ENCODE assay signal across 17 cellular contexts in genomic region chr5:3326569-3327232, GRCh38.
A peak's percentile ranks its signal among the peaks of the same experiment; 100 is the strongest.
DNase-seq lines count a peak whose midpoint lies in the region; TF ChIP-seq lines count a peak whose summit lies in the region.
"Had no signal": no experiment of that assay in that cellular context is flagged by ENCODE, and none has a peak within 500 bp of the region (broad histone marks: within the 10 kb centered on the region; RNA-seq: fewer than 3 reads in every experiment).

No MANE protein-coding gene starts in this region.

- no peaks in the 10 kb centered on the region for H3K79me2 ChIP-seq in neural progenitor cell (ENCODE audit: low read depth)

- H3K4me1 Mint-ChIP-seq in neural progenitor cell: peaks cover 12% of the 10 kb centered on the region
- H3K4me1 Mint-ChIP-seq: CD4-positive, alpha-beta memory T cell had no signal

- TF ChIP-seq POLR2A in suprapubic skin (IDR thresholded peaks at IDR 0.05) (no peak), sigmoid colon (IDR thresholded peaks at IDR 0.05) (no peak)

- no peak for TF ChIP-seq CTCF in HEK293 (tag by site-specific recombination; IDR thresholded peaks at IDR 0.05)
- no peak for TF ChIP-seq CTCF in suprapubic skin (IDR thresholded peaks at IDR 0.05)
- no peak for TF ChIP-seq CTCF in neural progenitor cell (IDR thresholded peaks at IDR 0.05)
- no peak for TF ChIP-seq CTCF in sigmoid colon (IDR thresholded peaks at IDR 0.05)

- H3K27me3 ChIP-seq in adipocyte (replicated peaks; ENCODE audit: control insufficient read depth, insufficient read depth, low read length): no peaks in the 10 kb centered on the region
- no peaks in the 10 kb centered on the region for H3K27me3 ChIP-seq in mesenchymal stem cell (ENCODE audit: control insufficient read depth in 1 of 2, insufficient read depth in 1 of 2, low read length in 2 of 2)
- H3K27me3 ChIP-seq in suprapubic skin: peaks cover 3% of the 10 kb centered on the region
- no peaks in the 10 kb centered on the region for H3K27me3 ChIP-seq in neural progenitor cell
- H3K27me3 ChIP-seq in sigmoid colon: no peaks in the 10 kb centered on the region
- H3K27me3 ChIP-seq: BE2C had no signal

- H3K4me3 ChIP-seq in HEK293 (ENCODE audit: low read depth, low read length): no peak overlapping the region
- H3K4me3 ChIP-seq in adipocyte (ENCODE audit: low read length): peak overlapping the region; percentile 23
- peak overlapping the region in 1 of 2 experiments; percentile 34 for H3K4me3 ChIP-seq in mesenchymal stem cell (ENCODE audit: insufficient read depth in 1 of 2, low read depth in 1 of 2, low read length in 2 of 2)
- no peak overlapping the region for H3K4me3 ChIP-seq in suprapubic skin
- H3K4me3 ChIP-seq in neural progenitor cell: no peak overlapping the region
- no peak overlapping the region for H3K4me3 ChIP-seq in sigmoid colon
- H3K4me3 ChIP-seq: HAP-1 had no signal

- no peaks in the 10 kb centered on the region for H3K79me1 ChIP-seq in mesenchymal stem cell (replicated peaks; ENCODE audit: low read length, poor library complexity, severe bottlenecking)

- no peak overlapping the region for H2BK5ac ChIP-seq in mesenchymal stem cell (ENCODE audit: low read depth, low read length, poor library complexity, severe bottlenecking)

- H3K9ac ChIP-seq in adipocyte (ENCODE audit: low read length): peak overlapping the region; percentile 72
- peak overlapping the region; percentile 63 for H3K9ac ChIP-seq in mesenchymal stem cell (ENCODE audit: low read length)
- H3K9ac ChIP-seq in neural progenitor cell: no peak overlapping the region

- H3K4me1 ChIP-seq in HEK293 (ENCODE audit: control insufficient read depth, insufficient read depth, low read length) (no peaks in the 10 kb centered on the region), adipocyte (ENCODE audit: control insufficient read depth, insufficient read depth, low read length) (peaks cover 34% of the 10 kb centered on the region), mesenchymal stem cell (ENCODE audit: control insufficient read depth, insufficient read depth, low read depth, low read length) (no peaks in the 10 kb centered on the region), suprapubic skin (peaks cover 19% of the 10 kb centered on the region), neural progenitor cell (no peaks in the 10 kb centered on the region), sigmoid colon (no peaks in the 10 kb centered on the region)
- H3K4me1 ChIP-seq: BE2C, HAP-1 had no signal

- no peak overlapping the region for H2AK5ac ChIP-seq in mesenchymal stem cell (ENCODE audit: low read length, severe bottlenecking)

- no peak overlapping the region for H3K27ac Mint-ChIP-seq in neural progenitor cell
- H3K27ac Mint-ChIP-seq: CD4-positive, alpha-beta memory T cell; HFFc6 had no signal

- peaks cover 8% of the 10 kb centered on the region for H3K27me3 Mint-ChIP-seq in neural progenitor cell (ENCODE audit: insufficient read depth, low read depth)
- H3K27me3 Mint-ChIP-seq: CD4-positive, alpha-beta memory T cell had no signal

- peaks cover 2% of the 10 kb centered on the region for H3K9me3 Mint-ChIP-seq in neural progenitor cell

- H2AFZ ChIP-seq in mesenchymal stem cell (ENCODE audit: low read depth, low read length): no peak overlapping the region
- no peak overlapping the region for H2AFZ ChIP-seq in neural progenitor cell (replicated peaks)

- TF ChIP-seq EP300 in suprapubic skin (IDR thresholded peaks at IDR 0.05): no peak
- TF ChIP-seq EP300 in sigmoid colon (IDR thresholded peaks at IDR 0.05): no peak

- H3K27ac ChIP-seq in HEK293 (ENCODE audit: extremely low read depth, low read depth, low read length) (no peak overlapping the region), mesenchymal stem cell (ENCODE audit: low read length, poor library complexity, severe bottlenecking) (no peak overlapping the region), suprapubic skin (peak overlapping the region; percentile 79), neural progenitor cell (no peak overlapping the region), sigmoid colon (no peak overlapping the region)
- H3K27ac ChIP-seq: C4-2B, HL-60 had no signal

- H3K36me3 ChIP-seq in HEK293 (ENCODE audit: control insufficient read depth in 2 of 2, insufficient read depth in 1 of 2, low read length in 2 of 2) (no peaks in the 10 kb centered on the region), adipocyte (ENCODE audit: control insufficient read depth, insufficient read depth, low read length, severe bottlenecking) (no peaks in the 10 kb centered on the region), mesenchymal stem cell (ENCODE audit: control insufficient read depth in 1 of 2, insufficient read depth in 2 of 2, low read depth in 1 of 2, low read length in 2 of 2) (no peaks in the 10 kb centered on the region), suprapubic skin (no peaks in the 10 kb centered on the region), neural progenitor cell (no peaks in the 10 kb centered on the region), sigmoid colon (no peaks in the 10 kb centered on the region)
- H3K36me3 ChIP-seq: BE2C, HAP-1 had no signal

- H3K9me3 ChIP-seq in HEK293 (ENCODE audit: control insufficient read depth, insufficient read depth, low read depth, low read length): no peaks in the 10 kb centered on the region
- no peaks in the 10 kb centered on the region for H3K9me3 ChIP-seq in adipocyte (ENCODE audit: control insufficient read depth, low read length)
- H3K9me3 ChIP-seq in mesenchymal stem cell (ENCODE audit: control insufficient read depth, low read length): no peaks in the 10 kb centered on the region
- no peaks in the 10 kb centered on the region for H3K9me3 ChIP-seq in suprapubic skin
- no peaks in the 10 kb centered on the region for H3K9me3 ChIP-seq in neural progenitor cell (ENCODE audit: low read depth)
- peaks cover 0 to 3% (median 0%) of the 10 kb centered on the region in 4 donors for H3K9me3 ChIP-seq in sigmoid colon

- H3K18ac ChIP-seq in mesenchymal stem cell (ENCODE audit: low read depth in 1 of 2, low read length in 2 of 2): no peak overlapping the region

- POLR2A ChIA-PET in HEK293 (lab: Yijun Ruan, JAX): no interaction called here

- H3K4ac ChIP-seq in mesenchymal stem cell (ENCODE audit: low read depth in 1 of 2, low read length in 2 of 2): no peak overlapping the region

- WGBS in mesenchymal stem cell: 73% methylated on average over 11 of the region's 17 CpGs
- WGBS in suprapubic skin: 69% methylated on average over 16 of the region's 17 CpGs
- WGBS in sigmoid colon, 2 donors: 76 to 81% methylated on average over 17 of the region's 17 CpGs

- no peak overlapping the region for H3K4me2 ChIP-seq in mesenchymal stem cell (ENCODE audit: low read length, poor library complexity, severe bottlenecking)
- H3K4me2 ChIP-seq in neural progenitor cell: no peak overlapping the region

- no peak overlapping the region for H2BK120ac ChIP-seq in mesenchymal stem cell (ENCODE audit: low read depth, low read length)

- no peak for DNase-seq in adipocyte (ENCODE audit: low read depth)
- no peak for DNase-seq in mesenchymal stem cell
- no peak for DNase-seq in suprapubic skin (ENCODE audit: low spot score in 2 of 2)
- DNase-seq in neural progenitor cell (ENCODE audit: low spot score): no peak
- DNase-seq in sigmoid colon: no peak
- DNase-seq in NCI-H2029 (lab: John Stamatoyannopoulos, UW): no peak
- DNase-seq: BE2C; CD4-positive, alpha-beta memory T cell; DND-41; GDM1; HFFc6; IMR-90; KBM-7 had no signal

- peaks cover 19% of the 10 kb centered on the region for H3F3A ChIP-seq in neural progenitor cell (ENCODE audit: low read depth)

- CTCF ChIA-PET in HEK293 (lab: Yijun Ruan, JAX): no interaction called here

- no peak overlapping the region for H2BK15ac ChIP-seq in mesenchymal stem cell (ENCODE audit: low read depth, poor library complexity, severe bottlenecking)

- no peak overlapping the region for H4K8ac ChIP-seq in mesenchymal stem cell (ENCODE audit: low read length)

- no peaks in the 10 kb centered on the region for H3K36me3 Mint-ChIP-seq in neural progenitor cell
- H3K36me3 Mint-ChIP-seq: CD4-positive, alpha-beta memory T cell had no signal

- no peak overlapping the region for H2BK12ac ChIP-seq in mesenchymal stem cell (ENCODE audit: low read length in 2 of 2)

- intact Hi-C loops in sigmoid colon (cut with DNase I): no loop called here

- H4K20me1 ChIP-seq in neural progenitor cell (ENCODE audit: low read depth): no peaks in the 10 kb centered on the region

- H3K4me3 Mint-ChIP-seq in neural progenitor cell: no peak overlapping the region
- H3K4me3 Mint-ChIP-seq: CD4-positive, alpha-beta memory T cell; HFFc6 had no signal

- no peak overlapping the region for H4K91ac ChIP-seq in mesenchymal stem cell (ENCODE audit: low read length)

- no peak overlapping the region for H3K14ac ChIP-seq in mesenchymal stem cell (ENCODE audit: low read length in 2 of 2)

- H3K23ac ChIP-seq in mesenchymal stem cell (ENCODE audit: low read length in 2 of 2): no peak overlapping the region

TF ChIP-seq in HEK293, 187 proteins besides CTCF, POLR2A, EP300 and RAD21 (continues in another document):
- TF ChIP-seq, protein P1, sequence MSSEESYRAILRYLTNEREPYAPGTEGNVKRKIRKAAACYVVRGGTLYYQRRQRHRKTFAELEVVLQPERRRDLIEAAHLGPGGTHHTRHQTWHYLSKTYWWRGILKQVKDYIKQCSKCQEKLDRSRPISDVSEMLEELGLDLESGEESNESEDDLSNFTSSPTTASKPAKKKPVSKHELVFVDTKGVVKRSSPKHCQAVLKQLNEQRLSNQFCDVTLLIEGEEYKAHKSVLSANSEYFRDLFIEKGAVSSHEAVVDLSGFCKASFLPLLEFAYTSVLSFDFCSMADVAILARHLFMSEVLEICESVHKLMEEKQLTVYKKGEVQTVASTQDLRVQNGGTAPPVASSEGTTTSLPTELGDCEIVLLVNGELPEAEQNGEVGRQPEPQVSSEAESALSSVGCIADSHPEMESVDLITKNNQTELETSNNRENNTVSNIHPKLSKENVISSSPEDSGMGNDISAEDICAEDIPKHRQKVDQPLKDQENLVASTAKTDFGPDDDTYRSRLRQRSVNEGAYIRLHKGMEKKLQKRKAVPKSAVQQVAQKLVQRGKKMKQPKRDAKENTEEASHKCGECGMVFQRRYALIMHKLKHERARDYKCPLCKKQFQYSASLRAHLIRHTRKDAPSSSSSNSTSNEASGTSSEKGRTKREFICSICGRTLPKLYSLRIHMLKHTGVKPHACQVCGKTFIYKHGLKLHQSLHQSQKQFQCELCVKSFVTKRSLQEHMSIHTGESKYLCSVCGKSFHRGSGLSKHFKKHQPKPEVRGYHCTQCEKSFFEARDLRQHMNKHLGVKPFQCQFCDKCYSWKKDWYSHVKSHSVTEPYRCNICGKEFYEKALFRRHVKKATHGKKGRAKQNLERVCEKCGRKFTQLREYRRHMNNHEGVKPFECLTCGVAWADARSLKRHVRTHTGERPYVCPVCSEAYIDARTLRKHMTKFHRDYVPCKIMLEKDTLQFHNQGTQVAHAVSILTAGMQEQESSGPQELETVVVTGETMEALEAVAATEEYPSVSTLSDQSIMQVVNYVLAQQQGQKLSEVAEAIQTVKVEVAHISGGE (tag by site-specific recombination; conservative IDR thresholded peaks at IDR 0.05; ENCODE audit: low read depth): no peak
